Comparison of ENCODE assay signal across 27 cellular contexts in genomic region chr7:68217426-68217825, GRCh38.
"Had no signal": no experiment of that assay in that cellular context is flagged by ENCODE, and none has a peak within 500 bp of the region (broad histone marks: within the 10 kb centered on the region; RNA-seq: fewer than 3 reads in every experiment).

No MANE protein-coding gene starts in this region.

- H3K27ac ChIP-seq: colonic mucosa, epithelial cell of prostate, esophagus squamous epithelium, gastrocnemius medialis, heart right ventricle, left lung, lower lobe of right lung had no signal

- H3K36me3 ChIP-seq: colonic mucosa, esophagus squamous epithelium, gastrocnemius medialis, heart right ventricle, left lung, lower lobe of right lung had no signal

- H3K4me3 ChIP-seq: colonic mucosa, esophagus squamous epithelium, gastrocnemius medialis, heart right ventricle, left lung, lower lobe of right lung had no signal

- H3K4me1 ChIP-seq: colonic mucosa, esophagus squamous epithelium, gastrocnemius medialis, heart right ventricle, left lung, lower lobe of right lung had no signal

- H3K9me3 ChIP-seq: colonic mucosa, esophagus squamous epithelium, gastrocnemius medialis, lower lobe of right lung had no signal

- H3K4me1 Mint-ChIP-seq: memory B cell had no signal

- H3K27ac Mint-ChIP-seq: dendritic cell treated with granulocyte-macrophage colony-stimulating factor and Interleukin-4, amounts not matched to agents 40 ng/mL and 50 ng/mL, for 4 days; memory B cell had no signal

- H3K4me3 Mint-ChIP-seq: dendritic cell treated with granulocyte-macrophage colony-stimulating factor and Interleukin-4, amounts not matched to agents 40 ng/mL and 50 ng/mL, for 4 days; memory B cell had no signal

- FAIRE-seq: endometrium, islet of Langerhans, keratinocyte had no signal

- H3K27me3 ChIP-seq: colonic mucosa, esophagus squamous epithelium, gastrocnemius medialis, left lung had no signal

- H3K27me3 Mint-ChIP-seq: dendritic cell treated with granulocyte-macrophage colony-stimulating factor and Interleukin-4, amounts not matched to agents 40 ng/mL and 50 ng/mL, for 4 days; memory B cell had no signal

- DNase-seq: cerebellar nuclear complex; colonic mucosa; cortex of kidney; effector CD8-positive, alpha-beta T cell; erythroblast; esophagus squamous epithelium; foreskin fibroblast; foreskin melanocyte; gastrocnemius medialis; glutamatergic neuron; head of caudate nucleus; heart right ventricle; hippocampal formation; kidney glomerular epithelial cell; left cardiac atrium; left lung; left ventricle myocardium superior; lower lobe of right lung; mesendoderm; midbrain had no signal

- ATAC-seq: esophagus mucosa, gastrocnemius medialis, heart right ventricle, left cardiac atrium, left lung, left ventricle myocardium superior, lower lobe of right lung had no signal
